Comparison of ENCODE assay signal across 8 cellular contexts in the genomic region with DNA sequence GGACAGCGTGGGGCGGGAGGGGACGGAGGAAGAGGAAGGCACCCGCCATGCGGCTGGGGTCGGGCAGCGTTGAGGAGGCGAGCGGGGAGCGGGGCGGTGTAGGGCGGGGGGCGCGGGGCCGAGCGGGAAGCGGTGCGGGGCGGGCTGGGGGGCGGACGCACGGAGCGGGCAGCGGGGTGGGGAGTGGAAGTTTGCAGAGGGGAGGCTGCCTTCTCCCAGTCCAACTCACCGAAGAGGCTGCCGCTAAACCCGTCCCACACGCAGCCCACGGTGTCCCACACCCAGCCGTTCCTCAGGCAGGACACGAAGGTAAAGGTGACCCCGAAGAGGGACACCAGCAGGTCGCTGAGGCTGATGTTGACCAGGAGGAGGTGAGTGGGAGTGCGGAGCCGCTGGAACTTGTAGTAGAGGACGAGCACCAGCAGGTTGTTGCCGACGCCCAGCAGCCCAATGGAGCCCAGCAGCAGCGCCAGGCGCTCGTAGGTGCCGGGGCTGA. TPM values are rescaled to one million over a fixed set of nuclear protein-coding genes. Genes with fewer than 3 reads are reported as not detected.
A peak's percentile ranks its signal among the peaks of the same experiment; 100 is the strongest.
DNase-seq lines count a peak whose midpoint lies in the region; TF ChIP-seq lines count a peak whose summit lies in the region.

No MANE protein-coding gene starts in this region.

- H3K27me3 ChIP-seq in MG63: no peaks in the 10 kb centered on the region
- H3K27me3 ChIP-seq in fibroblast of lung (ENCODE audit: control insufficient read depth, insufficient read depth, low read length): no peaks in the 10 kb centered on the region
- H3K27me3 ChIP-seq in osteoblast (ENCODE audit: insufficient read depth, low read length): no peaks in the 10 kb centered on the region

- H3K36me3 ChIP-seq in HEK293 (ENCODE audit: control insufficient read depth in 2 of 2, insufficient read depth in 1 of 2, low read length in 2 of 2) (peaks cover 0 to 16% of the 10 kb centered on the region in 2 experiments; a peak in 1 of 3 replicates), MG63 (0 out of 2 replicates have a peak, but pooled peaks cover 4% of the 10 kb centered on the region), fibroblast of lung (ENCODE audit: control insufficient read depth, insufficient read depth, low read length) (peaks cover 6% of the 10 kb centered on the region), osteoblast (ENCODE audit: insufficient read depth, low read length) (peaks cover 7% of the 10 kb centered on the region)

- H3K9ac ChIP-seq in fibroblast of lung (ENCODE audit: insufficient read depth, low read length): peak overlapping the region; percentile 80

- CTCF ChIA-PET in HEK293 (lab: Yijun Ruan, JAX): interaction anchor here (2.0 to 4.5 kb wide), 2 partner anchors 13 kb away, joined by 12 to 23 read pairs; no protein-coding TSS in a partner anchor

- H3K9me3 ChIP-seq in HEK293 (ENCODE audit: control insufficient read depth, insufficient read depth, low read depth, low read length) (no peaks in the 10 kb centered on the region; the same call in 1 of the 2 replicates), MG63 (no peaks in the 10 kb centered on the region), fibroblast of lung (ENCODE audit: control insufficient read depth, insufficient read depth, low read depth, low read length) (no peaks in the 10 kb centered on the region), osteoblast (ENCODE audit: low read depth, low read length) (no peaks in the 10 kb centered on the region)

- TF ChIP-seq CTCF in HEK293 (tag by site-specific recombination; IDR thresholded peaks at IDR 0.05) (peak; percentile 59; the same call in 1 of the 2 replicates), fibroblast of lung (conservative IDR thresholded peaks at IDR 0.05 in 1 of 2, IDR thresholded peaks at IDR 0.05 in 1 of 2; ENCODE audit: low read depth in 1 of 2, low read length in 2 of 2) (no peak), osteoblast (IDR thresholded peaks at IDR 0.05; ENCODE audit: extremely low read depth, low read depth, low read length) (no peak), GM10266 (IDR thresholded peaks at IDR 0.05; ENCODE audit: control insufficient read depth, insufficient read depth, low read depth, missing control alignments) (no peak)

- H3K4me3 ChIP-seq in HEK293 (ENCODE audit: low read depth, low read length) (peak overlapping the region; percentile 95), MG63 (peak overlapping the region; percentile 83), fibroblast of lung (replicated peaks in 1 of 4; ENCODE audit: control extremely low read depth in 1 of 4, insufficient read depth in 1 of 4, low read depth in 3 of 4, low read length in 4 of 4) (peak overlapping the region; percentile 84 to 99 (median 94)), osteoblast (ENCODE audit: insufficient read depth, low read length) (peak overlapping the region; percentile 79)

- POLR2A ChIA-PET in HEK293 (lab: Yijun Ruan, JAX): interaction anchor here (0.6 to 1.6 kb wide), 7 partner anchors 13 to 1616 kb away, joined by 3 to 13 read pairs (median 4); partner anchors contain the start of genes EXO1, FH and SDCCAG8

- no peaks in the 10 kb centered on the region for H4K20me1 ChIP-seq in fibroblast of lung (ENCODE audit: control insufficient read depth, extremely low read depth, insufficient read depth, low read length)
- H4K20me1 ChIP-seq in osteoblast (ENCODE audit: insufficient read depth, low read length): no peaks in the 10 kb centered on the region

- H3K4me2 ChIP-seq in fibroblast of lung (ENCODE audit: extremely low read depth, insufficient read depth, low read length): peak overlapping the region; percentile 85
- H3K4me2 ChIP-seq in osteoblast (ENCODE audit: insufficient read depth, low read length): peak overlapping the region; percentile 79

- H3K4me1 ChIP-seq in HEK293 (ENCODE audit: control insufficient read depth, insufficient read depth, low read length): peaks cover 10% of the 10 kb centered on the region
- H3K4me1 ChIP-seq in fibroblast of lung (ENCODE audit: control insufficient read depth, extremely low read depth, insufficient read depth, low read length): peaks cover 3% of the 10 kb centered on the region
- H3K4me1 ChIP-seq in osteoblast (ENCODE audit: insufficient read depth, low read length): peaks cover 11% of the 10 kb centered on the region

- H3K79me2 ChIP-seq in fibroblast of lung (ENCODE audit: control insufficient read depth, insufficient read depth, low read length) (peaks cover 19% of the 10 kb centered on the region), osteoblast (ENCODE audit: insufficient read depth, low read length) (peaks cover 14% of the 10 kb centered on the region)

- peak overlapping the region; percentile 98 for H2AFZ ChIP-seq in fibroblast of lung (ENCODE audit: low read length)
- peak overlapping the region; percentile 84 for H2AFZ ChIP-seq in osteoblast (ENCODE audit: low read length)

- DNase-seq in NCI-H2081 (lab: John Stamatoyannopoulos, UW): peak; percentile 26 to 78
- DNase-seq in NCI-H2081 treated with DMSO at 0.1 percent for 48 hours (lab: John Stamatoyannopoulos, UW): no peak
- peak; percentile 39 for DNase-seq in MG63
- peak; percentile 44 to 50 for DNase-seq in activated CD4-positive, alpha-beta T cell treated with anti-CD3 and anti-CD28 coated beads, Interleukin-2, amount 50 U/mL, for 48 hours
- DNase-seq in fibroblast of lung (ENCODE audit: low read depth in 2 of 2): peak; percentile 29 to 41
- peak; percentile 73 for DNase-seq in osteoblast (ENCODE audit: insufficient read length, low spot score, missing footprints)
- no peak for DNase-seq in GM10266 (ENCODE audit: extremely low spot score)

- H3K27ac ChIP-seq in HEK293 (ENCODE audit: extremely low read depth, low read depth, low read length): peak overlapping the region; percentile 89
- H3K27ac ChIP-seq in fibroblast of lung (ENCODE audit: insufficient read depth, low read length): peak overlapping the region; percentile 69
- peak overlapping the region; percentile 44 for H3K27ac ChIP-seq in osteoblast (ENCODE audit: low read depth, low read length)

TF ChIP-seq in HEK293, 187 proteins besides CTCF, POLR2A, EP300 and RAD21 (continues in another document):
- TF ChIP-seq EGR2 (tag by site-specific recombination; IDR thresholded peaks at IDR 0.05; ENCODE audit: low read depth) (peak; percentile 67; the same call in 1 of the 2 replicates), GLIS2 (tag by site-specific recombination; IDR thresholded peaks at IDR 0.05) (peak; percentile 79), YY1 (tag by site-specific recombination; IDR thresholded peaks at IDR 0.05) (peak; percentile 42; the same call in 1 of the 2 replicates), ZNF214 (tag by site-specific recombination; IDR thresholded peaks at IDR 0.05; ENCODE audit: borderline replicate concordance) (no peak), HOXC10 (CRISPR knock-in tag; IDR thresholded peaks at IDR 0.05) (no peak), ZNF600 (tag by site-specific recombination; IDR thresholded peaks at IDR 0.05) (peak; percentile 91), KLF8 (tag by site-specific recombination; IDR thresholded peaks at IDR 0.05) (peak; percentile 57; the same call in 1 of the 2 replicates), ZFHX2 (tag by site-specific recombination; conservative IDR thresholded peaks at IDR 0.05) (peak; percentile 81), ZNF561 (tag by site-specific recombination; IDR thresholded peaks at IDR 0.05; ENCODE audit: borderline replicate concordance) (peak; percentile 23; the same call in 1 of the 2 replicates), ZNF76 (tag by site-specific recombination; IDR thresholded peaks at IDR 0.05; ENCODE audit: borderline replicate concordance, low read depth) (peak; percentile 60), ZNF23 (tag by site-specific recombination; IDR thresholded peaks at IDR 0.05; ENCODE audit: borderline replicate concordance) (no peak), ZSCAN5A (tag by site-specific recombination; IDR thresholded peaks at IDR 0.05) (0 out of 2 replicates have a peak, but pooled peaks have one; percentile 63), GLI4 (tag by site-specific recombination; IDR thresholded peaks at IDR 0.05) (peak; percentile 56; the same call in 1 of the 2 replicates)

RNA-seq across cellular contexts. Expression of gene CHML, which starts 0.5 kb away (rescaled TPM):
- total RNA-seq in MG63 (2014; rRNA removed; shearing (Covaris generic); ENCODE audit: low replicate concordance): 7.0 and 15.4 TPM in 2 replicates
- total RNA-seq in fibroblast of lung (7.2 and 11.4 TPM in 2 replicates), osteoblast (11.6 and 12.1 TPM in 2 replicates)
- polyA plus RNA-seq in fibroblast of lung: 10.8 and 16.1 TPM in 2 replicates
- 7.0 and 12.6 TPM in 2 replicates for polyA plus RNA-seq in fibroblast of lung (2012)
- 16.1 and 22.5 TPM in 2 replicates for polyA minus RNA-seq in fibroblast of lung (ENCODE audit: low replicate concordance)

RNA-seq across cellular contexts. Expression of gene OPN3, which starts 0.5 kb away (rescaled TPM):
- total RNA-seq in MG63 (2014; rRNA removed; shearing (Covaris generic); ENCODE audit: low replicate concordance): 1.1 and 4.1 TPM in 2 replicates
- total RNA-seq in fibroblast of lung: 20.3 and 32.5 TPM in 2 replicates
- 27.5 and 58.9 TPM in 2 replicates for polyA plus RNA-seq in fibroblast of lung
- 12.9 and 30.8 TPM in 2 replicates for polyA plus RNA-seq in fibroblast of lung (2012)
- polyA minus RNA-seq in fibroblast of lung (ENCODE audit: low replicate concordance): 17.0 and 18.5 TPM in 2 replicates
- total RNA-seq in osteoblast: 4.7 and 5.1 TPM in 2 replicates

RNA-seq across cellular contexts. Expression of gene WDR64, which starts 12.4 kb away (rescaled TPM):
- total RNA-seq in MG63 (2014; rRNA removed; shearing (Covaris generic); ENCODE audit: low replicate concordance): not detected in 2 replicates
- total RNA-seq in fibroblast of lung (not detected in 2 replicates), osteoblast (not detected in 2 replicates)
- polyA plus RNA-seq in fibroblast of lung: not detected in 2 replicates
- not detected in 2 replicates for polyA plus RNA-seq in fibroblast of lung (2012)
- polyA minus RNA-seq in fibroblast of lung (ENCODE audit: low replicate concordance): not detected in 2 replicates

Comparison
In these comparisons a context has a peak if more than half of its experiments do, and no peak if none do; other contexts are left out.
1. DNase-seq: peak in NCI-H2081 (2 of 2), MG63 (single experiment), activated CD4-positive, alpha-beta T cell treated with anti-CD3 and anti-CD28 coated beads, Interleukin-2, amount 50 U/mL, for 48 hours (2 of 2), fibroblast of lung (2 of 2) and osteoblast (single experiment); none in NCI-H2081 treated with DMSO at 0.1 percent for 48 hours (single experiment) and GM10266 (single experiment).
2. Peak in every context shown above with its lines, with median percentiles within 50 percentile points of each other: H3K27ac ChIP-seq and H3K4me3 ChIP-seq.